12 cellular contexts compared by ENCODE assay signal in the genomic region with DNA sequence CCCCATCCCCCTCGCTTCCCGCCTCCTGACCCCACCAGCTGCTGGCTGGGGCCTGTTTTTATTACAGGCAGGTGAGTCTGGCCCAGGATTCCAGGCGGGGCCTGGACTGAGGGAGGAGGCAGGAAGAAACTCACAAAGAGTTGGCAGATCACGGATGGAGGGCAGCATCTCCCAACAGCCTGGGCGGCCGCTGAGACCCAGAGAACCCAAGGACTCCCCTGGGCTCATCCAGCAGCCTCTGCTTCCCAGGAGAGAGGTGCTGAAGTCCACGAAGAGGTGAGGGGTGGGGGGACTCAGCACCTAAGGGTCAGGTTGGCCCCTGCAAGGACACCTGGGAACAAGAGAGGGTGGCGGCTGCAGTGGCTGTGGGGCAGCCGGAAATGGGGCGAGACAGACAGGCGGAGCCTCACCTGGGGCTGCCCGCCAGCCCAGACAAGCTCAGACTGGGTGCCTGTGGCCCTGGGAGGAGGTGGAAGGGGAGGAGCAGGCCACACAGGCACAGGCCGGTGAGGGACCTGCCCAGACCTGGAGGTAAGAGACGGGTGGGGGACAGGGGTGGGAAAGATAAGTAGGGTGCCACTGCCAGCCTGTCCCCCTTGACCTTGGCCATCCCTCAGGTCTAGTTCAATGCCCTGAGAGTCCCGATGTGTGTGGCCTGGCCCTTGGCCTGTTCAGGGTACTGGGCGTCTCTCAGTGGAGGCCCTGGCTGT. TPM values are rescaled to one million over a fixed set of nuclear protein-coding genes. Genes with fewer than 3 reads are reported as not detected.
DNase-seq lines count a peak whose midpoint lies in the region; ATAC-seq and TF ChIP-seq lines count a peak whose summit lies in the region.
"Had no signal": no experiment of that assay in that cellular context is flagged by ENCODE, and none has a peak within 500 bp of the region (broad histone marks: within the 10 kb centered on the region; RNA-seq: fewer than 3 reads in every experiment).

No MANE protein-coding gene starts in this region.

- no peaks in the 10 kb centered on the region for H3K36me3 ChIP-seq in right atrium auricular region
- H3K36me3 ChIP-seq in lower lobe of right lung: no peaks in the 10 kb centered on the region
- no peaks in the 10 kb centered on the region for H3K36me3 ChIP-seq in aorta (ENCODE audit: control insufficient read depth in 1 of 2, insufficient read depth in 2 of 2, low read length in 1 of 2)

- H3K4me3 Mint-ChIP-seq in activated T-helper 1 cell treated with anti-CD3 and anti-CD28 coated beads, Interleukin-12 subunit alpha, Interleukin-12 subunit beta, Interleukin-2, Interleukin-4 antibody, amounts not matched to agents 30 ng/mL and 10 ng/mL and 1 ng/mL, durations not matched to agents 14 hours and 24 hours and 36 hours: no peak overlapping the region
- H3K4me3 Mint-ChIP-seq in activated T-cell treated with anti-CD3 and anti-CD28 coated beads, Interleukin-2, amount 50 U/mL, for 24 hours: no peak overlapping the region
- H3K4me3 Mint-ChIP-seq: activated naive CD4-positive, alpha-beta T cell treated with anti-CD3 and anti-CD28 coated beads, Interleukin-2, amount 50 U/mL, for 24 hours; T-helper 1 cell treated with Interleukin-12 subunit alpha and Interleukin-12 subunit beta and Interleukin-4 antibody, amounts not matched to agents 30 μg/mL and 1 μg/mL, for 36 hours had no signal

- H3K36me3 Mint-ChIP-seq in activated T-helper 1 cell treated with anti-CD3 and anti-CD28 coated beads, Interleukin-12 subunit alpha, Interleukin-12 subunit beta, Interleukin-2, Interleukin-4 antibody, amounts not matched to agents 30 ng/mL and 10 ng/mL and 1 ng/mL, durations not matched to agents 14 hours and 24 hours and 36 hours (ENCODE audit: low read depth): no peaks in the 10 kb centered on the region
- no peaks in the 10 kb centered on the region for H3K36me3 Mint-ChIP-seq in activated T-cell treated with anti-CD3 and anti-CD28 coated beads, Interleukin-2, amount 50 U/mL, for 24 hours (ENCODE audit: low read depth)
- H3K36me3 Mint-ChIP-seq: activated naive CD4-positive, alpha-beta T cell treated with anti-CD3 and anti-CD28 coated beads, Interleukin-2, amount 50 U/mL, for 24 hours had no signal

- H3K9me3 ChIP-seq in right atrium auricular region (no peaks in the 10 kb centered on the region), lower lobe of right lung (no peaks in the 10 kb centered on the region), aorta (ENCODE audit: control insufficient read depth, low read length) (no peaks in the 10 kb centered on the region)

- WGBS in aorta, 2 donors: 91 to 96% methylated on average over 14 to 16 of the region's 16 CpGs

- intact Hi-C loops in cardiac septum (cut with DNase I) (no loop called here), lower lobe of right lung (cut with DNase I) (no loop called here), aorta (cut with DNase I) (no loop called here)
- intact Hi-C loops in activated T-helper 1 cell treated with anti-CD3 and anti-CD28 coated beads, Interleukin-12 subunit alpha, Interleukin-12 subunit beta, Interleukin-2, Interleukin-4 antibody, amounts not matched to agents 30 ng/mL and 10 ng/mL and 1 ng/mL, durations not matched to agents 14 hours and 24 hours and 36 hours (cut with micrococcal nuclease): no loop called here

- peaks cover 0 to 23% of the 10 kb centered on the region in 2 donors for H3K4me1 ChIP-seq in right atrium auricular region
- H3K4me1 ChIP-seq in lower lobe of right lung: peaks cover 33% of the 10 kb centered on the region
- no peaks in the 10 kb centered on the region for H3K4me1 ChIP-seq in aorta (ENCODE audit: control insufficient read depth in 1 of 2, insufficient read depth in 2 of 2, low read length in 2 of 2)

- H3K27ac ChIP-seq in right atrium auricular region: no peak overlapping the region
- H3K27ac ChIP-seq in lower lobe of right lung: peak overlapping the region; percentile 60
- no peak overlapping the region for H3K27ac ChIP-seq in aorta (ENCODE audit: low read depth in 1 of 2, low read length in 2 of 2)

- TF ChIP-seq CTCF in right atrium auricular region (IDR thresholded peaks at IDR 0.05) (no peak), lower lobe of right lung (IDR thresholded peaks at IDR 0.05) (no peak)

- peak; percentile 53 for DNase-seq in cardiac septum (ENCODE audit: low spot score)
- no peak for DNase-seq in right atrium auricular region (ENCODE audit: low spot score)
- DNase-seq in activated T-helper 1 cell treated with anti-CD3 and anti-CD28 coated beads, Interleukin-12 subunit alpha, Interleukin-12 subunit beta, Interleukin-2, Interleukin-4 antibody, amounts not matched to agents 30 ng/mL and 10 ng/mL and 1 ng/mL, durations not matched to agents 14 hours and 24 hours and 36 hours (ENCODE audit: low spot score): no peak
- peak; percentile 66 for DNase-seq in lower lobe of right lung
- peak; percentile 20 to 57 for DNase-seq in aorta
- DNase-seq in activated T-cell treated with anti-CD3 and anti-CD28 coated beads, Interleukin-2, amount 50 U/mL, for 24 hours: no peak
- DNase-seq in T1000 (lab: John Stamatoyannopoulos, UW): no peak

- peaks cover 4% of the 10 kb centered on the region for H3K27me3 Mint-ChIP-seq in activated T-helper 1 cell treated with anti-CD3 and anti-CD28 coated beads, Interleukin-12 subunit alpha, Interleukin-12 subunit beta, Interleukin-2, Interleukin-4 antibody, amounts not matched to agents 30 ng/mL and 10 ng/mL and 1 ng/mL, durations not matched to agents 14 hours and 24 hours and 36 hours (ENCODE audit: insufficient read depth)
- no peaks in the 10 kb centered on the region for H3K27me3 Mint-ChIP-seq in activated T-cell treated with anti-CD3 and anti-CD28 coated beads, Interleukin-2, amount 50 U/mL, for 24 hours
- H3K27me3 Mint-ChIP-seq: activated naive CD4-positive, alpha-beta T cell treated with anti-CD3 and anti-CD28 coated beads, Interleukin-2, amount 50 U/mL, for 24 hours had no signal

- H3K27me3 ChIP-seq in right atrium auricular region (no peaks in the 10 kb centered on the region), lower lobe of right lung (ENCODE audit: low read depth) (no peaks in the 10 kb centered on the region), aorta (ENCODE audit: control insufficient read depth in 1 of 2, insufficient read depth in 2 of 2, low read length in 1 of 2) (no peaks in the 10 kb centered on the region)

- ATAC-seq in lower lobe of right lung (peak; percentile 80 to 88), aorta (ENCODE audit: low FRiP score) (no peak), HG03039 (IDR thresholded peaks at IDR 0.05; ENCODE audit: unreplicated experiment) (no peak)

- H3K27ac Mint-ChIP-seq in activated T-helper 1 cell treated with anti-CD3 and anti-CD28 coated beads, Interleukin-12 subunit alpha, Interleukin-12 subunit beta, Interleukin-2, Interleukin-4 antibody, amounts not matched to agents 30 ng/mL and 10 ng/mL and 1 ng/mL, durations not matched to agents 14 hours and 24 hours and 36 hours: peak overlapping the region; percentile 40
- H3K27ac Mint-ChIP-seq in activated T-cell treated with anti-CD3 and anti-CD28 coated beads, Interleukin-2, amount 50 U/mL, for 24 hours: no peak overlapping the region
- H3K27ac Mint-ChIP-seq: activated naive CD4-positive, alpha-beta T cell treated with anti-CD3 and anti-CD28 coated beads, Interleukin-2, amount 50 U/mL, for 24 hours had no signal

- H3K4me1 Mint-ChIP-seq in activated T-helper 1 cell treated with anti-CD3 and anti-CD28 coated beads, Interleukin-12 subunit alpha, Interleukin-12 subunit beta, Interleukin-2, Interleukin-4 antibody, amounts not matched to agents 30 ng/mL and 10 ng/mL and 1 ng/mL, durations not matched to agents 14 hours and 24 hours and 36 hours (ENCODE audit: low read depth): peaks cover 5% of the 10 kb centered on the region
- H3K4me1 Mint-ChIP-seq in activated T-cell treated with anti-CD3 and anti-CD28 coated beads, Interleukin-2, amount 50 U/mL, for 24 hours (ENCODE audit: low read depth): peaks cover 6% of the 10 kb centered on the region
- H3K4me1 Mint-ChIP-seq: activated naive CD4-positive, alpha-beta T cell treated with anti-CD3 and anti-CD28 coated beads, Interleukin-2, amount 50 U/mL, for 24 hours had no signal

- no peak overlapping the region for H3K4me3 ChIP-seq in right atrium auricular region
- H3K4me3 ChIP-seq in lower lobe of right lung: peak overlapping the region; percentile 45
- H3K4me3 ChIP-seq in aorta (ENCODE audit: low read length in 2 of 2): no peak overlapping the region

- no peaks in the 10 kb centered on the region for H3K9me3 Mint-ChIP-seq in activated T-helper 1 cell treated with anti-CD3 and anti-CD28 coated beads, Interleukin-12 subunit alpha, Interleukin-12 subunit beta, Interleukin-2, Interleukin-4 antibody, amounts not matched to agents 30 ng/mL and 10 ng/mL and 1 ng/mL, durations not matched to agents 14 hours and 24 hours and 36 hours
- H3K9me3 Mint-ChIP-seq in activated T-cell treated with anti-CD3 and anti-CD28 coated beads, Interleukin-2, amount 50 U/mL, for 24 hours: no peaks in the 10 kb centered on the region
- H3K9me3 Mint-ChIP-seq: activated naive CD4-positive, alpha-beta T cell treated with anti-CD3 and anti-CD28 coated beads, Interleukin-2, amount 50 U/mL, for 24 hours; T-helper 1 cell treated with Interleukin-12 subunit alpha and Interleukin-12 subunit beta and Interleukin-4 antibody, amounts not matched to agents 30 μg/mL and 1 μg/mL, for 36 hours had no signal

RNA-seq across cellular contexts. Expression of gene ADGRG1, which starts 8.7 kb away (rescaled TPM):
- 15.9 TPM for total RNA-seq in cardiac septum
- 10 to 100 TPM; 12.6 to 25.5 TPM for total RNA-seq in right atrium auricular region
- 6.4 and 7.7 TPM in 2 replicates for total RNA-seq in activated T-helper 1 cell treated with anti-CD3 and anti-CD28 coated beads, Interleukin-12 subunit alpha, Interleukin-12 subunit beta, Interleukin-2, Interleukin-4 antibody, amounts not matched to agents 30 ng/mL and 10 ng/mL and 1 ng/mL, durations not matched to agents 14 hours and 24 hours and 36 hours
- total RNA-seq in lower lobe of right lung: 37.9 TPM
- total RNA-seq in aorta: 10 to 100 TPM; 33.0 to 68.4 TPM
- 1 to 10 TPM; 1.2 to 2.1 TPM for polyA plus RNA-seq in aorta

RNA-seq across cellular contexts. Expression of gene ADGRG3, which starts 48.3 kb away (rescaled TPM):
- total RNA-seq in cardiac septum (1.0 TPM), right atrium auricular region (1 to 10 TPM in 1 of 2 donors, under 1 TPM in 1; 0.75 to 1.0 TPM), lower lobe of right lung (7.7 TPM), aorta (1 to 10 TPM in 1 of 2 donors, under 1 TPM in 1; 0.84 to 3.9 TPM)
- total RNA-seq in activated T-helper 1 cell treated with anti-CD3 and anti-CD28 coated beads, Interleukin-12 subunit alpha, Interleukin-12 subunit beta, Interleukin-2, Interleukin-4 antibody, amounts not matched to agents 30 ng/mL and 10 ng/mL and 1 ng/mL, durations not matched to agents 14 hours and 24 hours and 36 hours: not detected in 2 replicates
- polyA plus RNA-seq in aorta: under 1 TPM; 0.08 to 0.25 TPM
- total RNA-seq: M059J had no signal
- polyA plus RNA-seq: BJ had no signal

Comparison
In these comparisons a context has a peak if more than half of its experiments do, and no peak if none do; other contexts are left out.
1. DNase-seq: peak in cardiac septum (single experiment), lower lobe of right lung (single experiment) and aorta (2 of 2); none in right atrium auricular region (single experiment), activated T-helper 1 cell treated with anti-CD3 and anti-CD28 coated beads, Interleukin-12 subunit alpha, Interleukin-12 subunit beta, Interleukin-2, Interleukin-4 antibody, amounts not matched to agents 30 ng/mL and 10 ng/mL and 1 ng/mL, durations not matched to agents 14 hours and 24 hours and 36 hours (single experiment), activated T-cell treated with anti-CD3 and anti-CD28 coated beads, Interleukin-2, amount 50 U/mL, for 24 hours (single experiment) and T1000 (single experiment).
2. ATAC-seq: peak in lower lobe of right lung (2 of 2); none in aorta (single experiment) and HG03039 (single experiment).